In genomic region chr6:112224088-112224487, GRCh38 we compare ENCODE assay signal across 25 cellular contexts. TPM values are rescaled to one million over a fixed set of nuclear protein-coding genes. Genes with fewer than 3 reads are reported as not detected.
DNase-seq lines count a peak whose midpoint lies in the region; ATAC-seq and TF ChIP-seq lines count a peak whose summit lies in the region.
"Had no signal": no experiment of that assay in that cellular context is flagged by ENCODE, and none has a peak within 500 bp of the region (broad histone marks: within the 10 kb centered on the region; RNA-seq: fewer than 3 reads in every experiment).

No MANE protein-coding gene starts in this region.

- no peaks in the 10 kb centered on the region for H3K9me3 ChIP-seq in breast epithelium
- H3K9me3 ChIP-seq in hepatocyte (ENCODE audit: low read depth), result no peaks in the 10 kb centered on the region
- no peaks in the 10 kb centered on the region for H3K9me3 ChIP-seq in psoas muscle
- H3K9me3 ChIP-seq: A549, adrenal gland had no signal

- H3K4me1 Mint-ChIP-seq in MCF 10A (ENCODE audit: insufficient read depth, unreplicated experiment), result peaks cover 15% of the 10 kb centered on the region
- H3K4me1 Mint-ChIP-seq: activated CD4-positive, alpha-beta T cell treated with anti-CD3 and anti-CD28 coated beads, Interleukin-2, amount 10 ng/mL, durations not matched to agents 7 days and 5 days; CD14-positive monocyte had no signal

- H3K27ac ChIP-seq in breast epithelium, result peak overlapping the region; percentile 56 to 89
- H3K27ac ChIP-seq in hepatocyte, result peak overlapping the region; percentile 53
- H3K27ac ChIP-seq in psoas muscle, result peak overlapping the region; percentile 55
- peak overlapping the region; percentile 44 for H3K27ac ChIP-seq in urinary bladder (ENCODE audit: low read depth)
- H3K27ac ChIP-seq: cardiac muscle cell, epithelial cell of prostate had no signal

- WGBS in hepatocyte (ENCODE audit: low lambda C conversion rate, missing lambda C conversion rate), result 93% methylated on average over 2 of the region's 2 CpGs
- WGBS in psoas muscle, 3 donors, result 80 to 87% (median 85%) methylated on average over 2 of the region's 2 CpGs
- 76% methylated on average over 2 of the region's 2 CpGs for WGBS in urinary bladder

- no peaks in the 10 kb centered on the region for H3K79me2 ChIP-seq in hepatocyte

- no peaks in the 10 kb centered on the region for H4K20me1 ChIP-seq in hepatocyte (ENCODE audit: insufficient read depth, poor library complexity, severe bottlenecking)

- H3K27me3 Mint-ChIP-seq in MCF 10A (ENCODE audit: insufficient read depth, unreplicated experiment), result no peaks in the 10 kb centered on the region

- H3K4me2 ChIP-seq in hepatocyte, result no peak overlapping the region

- POLR2A ChIA-PET in MCF 10A (lab: Yijun Ruan, JAX), result no interaction called here

- TF ChIP-seq CTCF in breast epithelium (IDR thresholded peaks at IDR 0.05), result no peak
- TF ChIP-seq CTCF in MCF 10A (IDR thresholded peaks at IDR 0.05; ENCODE audit: unreplicated experiment), result no peak
- TF ChIP-seq CTCF in hepatocyte (IDR thresholded peaks at IDR 0.05; ENCODE audit: poor library complexity), result no peak
- no peak for TF ChIP-seq CTCF in psoas muscle (IDR thresholded peaks at IDR 0.05)

- CTCF ChIA-PET in MCF 10A (lab: Yijun Ruan, JAX), result interaction anchor here (0.6 kb wide), 1 partner anchor 9 kb away, joined by 3 read pairs; no protein-coding TSS in a partner anchor

- no peak overlapping the region for H3K27ac Mint-ChIP-seq in MCF 10A (ENCODE audit: low read depth, unreplicated experiment)
- H3K27ac Mint-ChIP-seq: activated CD4-positive, alpha-beta T cell treated with anti-CD3 and anti-CD28 coated beads, Interleukin-2, amount 10 ng/mL, durations not matched to agents 7 days and 5 days; natural killer cell; T-helper 1 cell treated with Interleukin-12 subunit alpha and Interleukin-12 subunit beta and Interleukin-4 antibody, amounts not matched to agents 30 μg/mL and 1 μg/mL, for 36 hours had no signal

- H3K36me3 Mint-ChIP-seq in MCF 10A (ENCODE audit: insufficient read depth, unreplicated experiment), result peaks cover 6% of the 10 kb centered on the region
- H3K36me3 Mint-ChIP-seq: CD14-positive monocyte, natural killer cell had no signal

- H3K27me3 ChIP-seq in breast epithelium, result no peaks in the 10 kb centered on the region
- no peaks in the 10 kb centered on the region for H3K27me3 ChIP-seq in hepatocyte
- no peaks in the 10 kb centered on the region for H3K27me3 ChIP-seq in psoas muscle (ENCODE audit: insufficient read depth in 3 of 3, low read length in 2 of 3)
- H3K27me3 ChIP-seq: adrenal gland, cardiac muscle cell had no signal

- no peak overlapping the region for H3K4me3 ChIP-seq in breast epithelium
- no peak overlapping the region for H3K4me3 ChIP-seq in hepatocyte
- H3K4me3 ChIP-seq in psoas muscle, result no peak overlapping the region
- H3K4me3 ChIP-seq in urinary bladder (ENCODE audit: low read depth, low read length), result no peak overlapping the region
- H3K4me3 ChIP-seq: A549, adrenal gland, cardiac muscle cell had no signal

- intact Hi-C loops in breast epithelium (cut with DNase I; ENCODE audit: low total_unique reads) (no loop called here), MCF 10A (cut with micrococcal nuclease) (no loop called here), psoas muscle (cut with DNase I) (no loop called here)

- no peak for TF ChIP-seq POLR2A in breast epithelium (IDR thresholded peaks at IDR 0.05)

- no peak for ATAC-seq in psoas muscle
- ATAC-seq: A549, natural killer cell had no signal

- no TSS peak for BruUV-seq in MCF 10A (replicated peaks; lab: Mats Ljungman, UMichigan)

- H3K36me3 ChIP-seq in breast epithelium (no peaks in the 10 kb centered on the region), hepatocyte (replicated peaks; ENCODE audit: insufficient read depth, low read depth) (no peaks in the 10 kb centered on the region), psoas muscle (ENCODE audit: insufficient read depth in 1 of 2, low read depth in 1 of 2) (no peaks in the 10 kb centered on the region), urinary bladder (ENCODE audit: insufficient read depth) (no peaks in the 10 kb centered on the region)
- H3K36me3 ChIP-seq: adrenal gland, cardiac muscle cell had no signal

- H2AFZ ChIP-seq in hepatocyte, result no peak overlapping the region

- DNase-seq in breast epithelium (ENCODE audit: low spot score in 2 of 2) (no peak), MCF 10A (ENCODE audit: unreplicated experiment) (no peak), hepatocyte (ENCODE audit: low spot score) (no peak), psoas muscle (no peak), 8988T (no peak), Ammon's horn (ENCODE audit: low spot score) (no peak), middle frontal gyrus (ENCODE audit: extremely low spot score, low spot score) (no peak)
- DNase-seq: activated CD4-positive, alpha-beta T cell treated with anti-CD3 and anti-CD28 coated beads, Interleukin-2, amount 10 ng/mL, durations not matched to agents 7 days and 5 days; activated CD8-positive, alpha-beta memory T cell treated with anti-CD3 and anti-CD28 coated beads, Interleukin-2, amount 50 U/mL, for 4 hours; activated effector memory CD4-positive, alpha-beta T cell treated with anti-CD3 and anti-CD28 coated beads, Interleukin-2, amount 50 U/mL, for 16 hours; adrenal gland; dermis blood vessel endothelial cell; mammary epithelial cell; natural killer cell; NCI-H1930; NCI-H524 treated with DMSO at 0.1 percent for 48 hours; OCI-M1; SIG-M5; trophoblast cell had no signal

- H3K4me1 ChIP-seq in breast epithelium (peaks cover 0 to 2% of the 10 kb centered on the region in 2 donors), hepatocyte (ENCODE audit: insufficient read depth) (peaks cover 4% of the 10 kb centered on the region), psoas muscle (peaks cover 3% of the 10 kb centered on the region), urinary bladder (ENCODE audit: insufficient read depth) (no peaks in the 10 kb centered on the region)

- no peaks in the 10 kb centered on the region for H3K9me3 Mint-ChIP-seq in MCF 10A (ENCODE audit: unreplicated experiment)
- H3K9me3 Mint-ChIP-seq: activated CD4-positive, alpha-beta T cell treated with anti-CD3 and anti-CD28 coated beads, Interleukin-2, amount 10 ng/mL, durations not matched to agents 7 days and 5 days; natural killer cell; T-helper 1 cell treated with Interleukin-12 subunit alpha and Interleukin-12 subunit beta and Interleukin-4 antibody, amounts not matched to agents 30 μg/mL and 1 μg/mL, for 36 hours had no signal

- H3K4me3 Mint-ChIP-seq in MCF 10A (ENCODE audit: unreplicated experiment), result no peak overlapping the region
- H3K4me3 Mint-ChIP-seq: activated CD4-positive, alpha-beta T cell treated with anti-CD3 and anti-CD28 coated beads, Interleukin-2, amount 10 ng/mL, durations not matched to agents 7 days and 5 days; CD14-positive monocyte; natural killer cell; T-helper 1 cell treated with Interleukin-12 subunit alpha and Interleukin-12 subunit beta and Interleukin-4 antibody, amounts not matched to agents 30 μg/mL and 1 μg/mL, for 36 hours had no signal

- H3K9me2 ChIP-seq in hepatocyte (replicated peaks; ENCODE audit: insufficient read depth), result no peaks in the 10 kb centered on the region

RNA-seq across cellular contexts. Expression of gene LAMA4, which starts 30.3 kb away (rescaled TPM):
- total RNA-seq in breast epithelium, result 100 to 1,000 TPM in 2 of 3 donors, 10 to 100 TPM in 1; 54.0 to 142 (median 129) TPM
- total RNA-seq in MCF 10A (2022), result 0.72 TPM in 1 of 2 replicates, not detected in the other
- 18.9 and 19.1 TPM in 2 replicates for total RNA-seq in hepatocyte
- polyA plus RNA-seq in hepatocyte, result 8.4 and 14.1 TPM in 2 replicates
- 10 to 100 TPM in 2 of 4 donors, 1 to 10 TPM in 2; 5.3 to 15.8 (median 9.6) TPM for total RNA-seq in psoas muscle
- 1 to 10 TPM; 3.0 to 3.6 (median 3.2) TPM for polyA plus RNA-seq in psoas muscle
- total RNA-seq in urinary bladder, result 426 TPM
- 101 TPM for polyA plus RNA-seq in urinary bladder
- total RNA-seq: activated CD4-positive, alpha-beta T cell treated with anti-CD3 and anti-CD28 coated beads, Interleukin-2, amount 10 ng/mL, durations not matched to agents 7 days and 5 days; natural killer cell had no signal
- polyA plus RNA-seq: CD14-positive monocyte had no signal
